ENCODE assay signal across 1 cellular context in the genomic region with DNA sequence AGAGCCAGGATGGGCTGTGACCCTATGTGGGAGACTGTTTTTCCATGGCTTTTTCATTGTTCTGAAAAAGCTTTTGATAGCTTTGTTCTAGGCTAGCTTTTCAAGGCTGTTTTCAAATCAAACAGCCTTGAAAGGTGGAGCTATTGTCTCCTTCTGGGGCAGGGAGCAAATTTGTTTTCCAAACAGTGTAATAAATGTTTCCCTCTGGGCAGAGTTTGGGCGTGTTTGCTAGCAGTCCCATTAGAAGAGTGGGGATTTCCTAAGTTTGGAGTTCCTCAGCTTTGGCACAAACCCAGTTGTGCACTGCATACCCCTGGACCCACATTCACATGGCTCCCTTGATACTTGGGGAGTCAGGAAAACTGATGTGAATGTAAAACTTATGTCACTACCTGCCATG.
TF ChIP-seq lines count a peak whose summit lies in the region.

No MANE protein-coding gene starts in this region.

TF ChIP-seq in SK-N-SH, 30 proteins besides CTCF, POLR2A, EP300 and RAD21 (continued from another document):
- TF ChIP-seq, protein P1, sequence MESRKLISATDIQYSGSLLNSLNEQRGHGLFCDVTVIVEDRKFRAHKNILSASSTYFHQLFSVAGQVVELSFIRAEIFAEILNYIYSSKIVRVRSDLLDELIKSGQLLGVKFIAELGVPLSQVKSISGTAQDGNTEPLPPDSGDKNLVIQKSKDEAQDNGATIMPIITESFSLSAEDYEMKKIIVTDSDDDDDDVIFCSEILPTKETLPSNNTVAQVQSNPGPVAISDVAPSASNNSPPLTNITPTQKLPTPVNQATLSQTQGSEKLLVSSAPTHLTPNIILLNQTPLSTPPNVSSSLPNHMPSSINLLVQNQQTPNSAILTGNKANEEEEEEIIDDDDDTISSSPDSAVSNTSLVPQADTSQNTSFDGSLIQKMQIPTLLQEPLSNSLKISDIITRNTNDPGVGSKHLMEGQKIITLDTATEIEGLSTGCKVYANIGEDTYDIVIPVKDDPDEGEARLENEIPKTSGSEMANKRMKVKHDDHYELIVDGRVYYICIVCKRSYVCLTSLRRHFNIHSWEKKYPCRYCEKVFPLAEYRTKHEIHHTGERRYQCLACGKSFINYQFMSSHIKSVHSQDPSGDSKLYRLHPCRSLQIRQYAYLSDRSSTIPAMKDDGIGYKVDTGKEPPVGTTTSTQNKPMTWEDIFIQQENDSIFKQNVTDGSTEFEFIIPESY (IDR thresholded peaks at IDR 0.05; ENCODE audit: borderline replicate concordance, low read depth) = no peak
